25 cellular contexts compared by ENCODE assay signal in the genomic region with DNA sequence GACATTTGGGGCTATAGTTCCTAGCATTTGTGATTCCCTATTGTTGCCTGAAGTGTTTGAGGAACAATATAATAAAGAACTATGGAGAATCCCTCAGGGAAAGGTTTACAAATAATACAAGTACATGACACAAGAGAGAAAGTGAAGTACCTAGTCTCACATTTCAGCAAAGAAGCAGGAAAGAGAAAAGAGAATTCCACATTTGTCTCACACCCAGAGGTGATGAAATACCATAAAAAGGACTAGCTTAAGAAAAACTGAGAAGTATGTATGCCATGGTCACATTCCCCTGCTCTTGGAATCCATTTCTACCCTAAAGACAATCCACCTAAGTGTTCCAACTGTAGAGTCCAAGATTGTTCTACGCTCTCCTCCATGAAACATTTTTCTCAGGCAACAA.
"Had no signal": no experiment of that assay in that cellular context is flagged by ENCODE, and none has a peak within 500 bp of the region (broad histone marks: within the 10 kb centered on the region; RNA-seq: fewer than 3 reads in every experiment).

No MANE protein-coding gene starts in this region.

- H3K4me3 Mint-ChIP-seq: activated CD4-positive, alpha-beta T cell treated with anti-CD3 and anti-CD28 coated beads, Interleukin-2, amount 10 ng/mL, durations not matched to agents 24 days and 14 days; activated CD8-positive, alpha-beta memory T cell treated with anti-CD3 and anti-CD28 coated beads, Interleukin-2, amount 10 ng/mL, durations not matched to agents 7 days and 5 days; activated CD8-positive, alpha-beta T cell treated with anti-CD3 and anti-CD28 coated beads for 36 hours; activated naive CD4-positive, alpha-beta T cell treated with anti-CD3 and anti-CD28 coated beads, Interleukin-2, amount 10 ng/mL, durations not matched to agents 7 days and 5 days; brain; endodermal cell; memory B cell; stimulated activated naive B cell treated with anti-CD40 and anti-IgM and Interleukin-4, amounts not matched to agents 10 μg/mL and 1 μg/mL and 100 μg/mL, for 72 hours had no signal

- H3K4me1 ChIP-seq: colonic mucosa, foreskin keratinocyte had no signal

- H3K27ac Mint-ChIP-seq: activated CD4-positive, alpha-beta T cell treated with anti-CD3 and anti-CD28 coated beads, Interleukin-2, amount 10 ng/mL, durations not matched to agents 24 days and 14 days; activated CD8-positive, alpha-beta memory T cell treated with anti-CD3 and anti-CD28 coated beads, Interleukin-2, amount 10 ng/mL, durations not matched to agents 7 days and 5 days; activated CD8-positive, alpha-beta T cell treated with anti-CD3 and anti-CD28 coated beads for 36 hours; activated naive CD4-positive, alpha-beta T cell treated with anti-CD3 and anti-CD28 coated beads, Interleukin-2, amount 10 ng/mL, durations not matched to agents 7 days and 5 days; brain; endodermal cell; memory B cell; stimulated activated naive B cell treated with anti-CD40 and anti-IgM and Interleukin-4, amounts not matched to agents 10 μg/mL and 1 μg/mL and 100 μg/mL, for 72 hours had no signal

- H3K27me3 ChIP-seq: colonic mucosa, dorsolateral prefrontal cortex, foreskin keratinocyte had no signal

- H3K27me3 Mint-ChIP-seq: activated CD4-positive, alpha-beta T cell treated with anti-CD3 and anti-CD28 coated beads, Interleukin-2, amount 10 ng/mL, durations not matched to agents 24 days and 14 days; activated CD8-positive, alpha-beta memory T cell treated with anti-CD3 and anti-CD28 coated beads, Interleukin-2, amount 10 ng/mL, durations not matched to agents 7 days and 5 days; activated CD8-positive, alpha-beta T cell treated with anti-CD3 and anti-CD28 coated beads for 36 hours; brain; stimulated activated naive B cell treated with anti-CD40 and anti-IgM and Interleukin-4, amounts not matched to agents 10 μg/mL and 1 μg/mL and 100 μg/mL, for 72 hours had no signal

- H3K9me3 ChIP-seq: colonic mucosa had no signal

- H3K36me3 ChIP-seq: colonic mucosa had no signal

- DNase-seq: activated CD4-positive, alpha-beta T cell treated with anti-CD3 and anti-CD28 coated beads, Interleukin-2, amount 10 ng/mL, durations not matched to agents 24 days and 14 days; activated CD8-positive, alpha-beta memory T cell treated with anti-CD3 and anti-CD28 coated beads, Interleukin-2, amount 10 ng/mL, durations not matched to agents 7 days and 5 days; activated CD8-positive, alpha-beta T cell treated with anti-CD3 and anti-CD28 coated beads for 36 hours; activated effector memory CD4-positive, alpha-beta T cell treated with anti-CD3 and anti-CD28 coated beads, Interleukin-2, amount 50 U/mL, for 16 hours; activated naive CD4-positive, alpha-beta T cell treated with anti-CD3 and anti-CD28 coated beads, Interleukin-2, amount 10 ng/mL, durations not matched to agents 7 days and 5 days; activated T-cell treated with anti-CD3 and anti-CD28 coated beads for 4 hours; anterior cingulate cortex; central memory CD4-positive, alpha-beta T cell; colonic mucosa; dorsolateral prefrontal cortex; endodermal cell; foreskin keratinocyte; hypothalamus; mucosa of descending colon; nucleus accumbens; stimulated activated CD4-positive, alpha-beta T cell treated with anti-CD3 and anti-CD28 coated beads, Interleukin-2, amount 100 ng/mL, for 48 hours; stimulated activated CD8-positive, alpha-beta memory T cell treated with anti-CD3 and anti-CD28 coated beads, Interleukin-4, amount 100 ng/mL, for 48 hours; stimulated activated naive B cell treated with anti-CD40 and anti-IgM and Interleukin-4, amounts not matched to agents 10 μg/mL and 1 μg/mL and 100 μg/mL, for 72 hours; T-helper 2 cell had no signal

- H3K36me3 Mint-ChIP-seq: activated CD8-positive, alpha-beta memory T cell treated with anti-CD3 and anti-CD28 coated beads, Interleukin-2, amount 10 ng/mL, durations not matched to agents 7 days and 5 days; activated naive CD4-positive, alpha-beta T cell treated with anti-CD3 and anti-CD28 coated beads, Interleukin-2, amount 10 ng/mL, durations not matched to agents 7 days and 5 days; brain; memory B cell had no signal

- H3K4me1 Mint-ChIP-seq: brain had no signal

- H3K4me3 ChIP-seq: colonic mucosa, dorsolateral prefrontal cortex, mucosa of descending colon had no signal

- H3K9me3 Mint-ChIP-seq: activated CD8-positive, alpha-beta T cell treated with anti-CD3 and anti-CD28 coated beads for 36 hours had no signal

- ATAC-seq: activated CD4-positive, CD25-positive, alpha-beta regulatory T cell treated with anti-CD3 and anti-CD28 coated beads, Interleukin-2, amount 50 U/mL, for 24 hours; activated CD8-positive, alpha-beta memory T cell treated with anti-CD3 and anti-CD28 coated beads, Interleukin-2, amount 10 ng/mL, durations not matched to agents 7 days and 5 days; activated CD8-positive, alpha-beta T cell treated with anti-CD3 and anti-CD28 coated beads for 36 hours; foreskin keratinocyte; mucosa of descending colon; sciatic nerve; stimulated activated naive B cell treated with anti-CD40 and anti-IgM and Interleukin-4, amounts not matched to agents 10 μg/mL and 1 μg/mL and 100 μg/mL, for 72 hours had no signal

- H3K27ac ChIP-seq: colonic mucosa, dorsolateral prefrontal cortex, epithelial cell of prostate, foreskin keratinocyte, VCaP had no signal
